In genomic region chr15:74396146-74396438, GRCh38 we compare ENCODE assay signal across 12 cellular contexts. TPM values are rescaled to one million over a fixed set of nuclear protein-coding genes. Genes with fewer than 3 reads are reported as not detected.
DNase-seq lines count a peak whose midpoint lies in the region; ATAC-seq and TF ChIP-seq lines count a peak whose summit lies in the region.
"Had no signal": no experiment of that assay in that cellular context is flagged by ENCODE, and none has a peak within 500 bp of the region (broad histone marks: within the 10 kb centered on the region; RNA-seq: fewer than 3 reads in every experiment).

No MANE protein-coding gene starts in this region.

- peak overlapping the region; percentile 9 for H3K4me3 Mint-ChIP-seq in activated CD8-positive, alpha-beta T cell treated with anti-CD3 and anti-CD28 coated beads for 36 hours
- H3K4me3 Mint-ChIP-seq in naive B cell, result peak overlapping the region; percentile 45 to 87 (median 73)

- no peaks in the 10 kb centered on the region for H3K9me3 Mint-ChIP-seq in activated CD8-positive, alpha-beta T cell treated with anti-CD3 and anti-CD28 coated beads for 36 hours
- H3K9me3 Mint-ChIP-seq in naive B cell, result no peaks in the 10 kb centered on the region

- H3K27me3 Mint-ChIP-seq in activated CD8-positive, alpha-beta T cell treated with anti-CD3 and anti-CD28 coated beads for 36 hours, result no peaks in the 10 kb centered on the region
- H3K27me3 Mint-ChIP-seq in naive B cell, result no peaks in the 10 kb centered on the region

- POLR2A ChIA-PET in activated CD8-positive, alpha-beta T cell treated with anti-CD3 and anti-CD28 coated beads for 36 hours (lab: Charles Lee), result interaction anchor here (0.9 to 6.1 kb wide), 5 partner anchors 7 to 145 kb away, joined by 3 to 47 read pairs (median 4); partner anchors contain the start of genes ARID3B and UBL7

- TF ChIP-seq CTCF in GM12864 (IDR thresholded peaks at IDR 0.05; ENCODE audit: low read depth, low read length, missing control alignments), result no peak
- no peak for TF ChIP-seq CTCF in activated CD8-positive, alpha-beta T cell treated with anti-CD3 and anti-CD28 coated beads for 36 hours (IDR thresholded peaks at IDR 0.05)

- peak overlapping the region; percentile 23 for H3K4me3 ChIP-seq in GM12864 (ENCODE audit: low read depth, low read length)

- CTCF ChIA-PET in activated CD8-positive, alpha-beta T cell treated with anti-CD3 and anti-CD28 coated beads for 36 hours (lab: Charles Lee), result interaction anchor here (1.1 to 5.3 kb wide), 5 partner anchors 10 to 36 kb away, joined by 3 to 40 read pairs (median 8); no protein-coding TSS in a partner anchor

- ATAC-seq in GM21737 (IDR thresholded peaks at IDR 0.05; ENCODE audit: unreplicated experiment), result peak; percentile 0
- no peak for ATAC-seq in activated CD8-positive, alpha-beta T cell treated with anti-CD3 and anti-CD28 coated beads for 36 hours
- peak; percentile 9 to 10 for ATAC-seq in naive B cell (ENCODE audit: low read depth in 2 of 2)
- no peak for ATAC-seq in sciatic nerve
- ATAC-seq in HG02885 (IDR thresholded peaks at IDR 0.05; ENCODE audit: poor library complexity, unreplicated experiment), result no peak
- ATAC-seq: left cardiac atrium had no signal

- intact Hi-C loops in activated CD8-positive, alpha-beta T cell treated with anti-CD3 and anti-CD28 coated beads for 36 hours (cut with micrococcal nuclease), result no loop called here
- intact Hi-C loops in sciatic nerve (cut with DNase I), result no loop called here

- H3K4me1 Mint-ChIP-seq in activated CD8-positive, alpha-beta T cell treated with anti-CD3 and anti-CD28 coated beads for 36 hours (ENCODE audit: low read depth), result peaks cover 98% of the 10 kb centered on the region
- peaks cover 86 to 94% (median 93%) of the 10 kb centered on the region in 3 donors for H3K4me1 Mint-ChIP-seq in naive B cell

- no peak for DNase-seq in GM12864 (ENCODE audit: low read depth)
- DNase-seq in activated CD8-positive, alpha-beta T cell treated with anti-CD3 and anti-CD28 coated beads for 36 hours, result peak; percentile 38
- no peak for DNase-seq in naive B cell
- no peak for DNase-seq in sciatic nerve (ENCODE audit: low spot score)
- no peak for DNase-seq in NCI-H748 (lab: John Stamatoyannopoulos, UW; ENCODE audit: unreplicated experiment)
- DNase-seq in NCI-H128 (lab: John Stamatoyannopoulos, UW; ENCODE audit: unreplicated experiment), result no peak
- DNase-seq: left cardiac atrium; stimulated activated CD4-positive, alpha-beta T cell treated with anti-CD3 and anti-CD28 coated beads, Interleukin-2, amount 100 ng/mL, for 48 hours had no signal

- H3K27ac Mint-ChIP-seq in activated CD8-positive, alpha-beta T cell treated with anti-CD3 and anti-CD28 coated beads for 36 hours, result peak overlapping the region; percentile 98
- peak overlapping the region; percentile 96 to 100 (median 100) for H3K27ac Mint-ChIP-seq in naive B cell

- H3K36me3 Mint-ChIP-seq in activated CD8-positive, alpha-beta T cell treated with anti-CD3 and anti-CD28 coated beads for 36 hours (ENCODE audit: low read depth), result peaks cover 2% of the 10 kb centered on the region
- H3K36me3 Mint-ChIP-seq in naive B cell, result no peaks in the 10 kb centered on the region

RNA-seq across cellular contexts. Expression of gene CYP11A1, which starts 28.6 kb away (rescaled TPM):
- under 1 TPM; 0.29 to 0.31 TPM for total RNA-seq in activated CD8-positive, alpha-beta T cell treated with anti-CD3 and anti-CD28 coated beads for 36 hours
- not detected for polyA plus RNA-seq in naive B cell (ENCODE audit: low read depth in 6 of 6)
- 4.3 TPM for total RNA-seq in sciatic nerve
- total RNA-seq: NCI-H460, osteocyte had no signal

RNA-seq across cellular contexts. Expression of gene SEMA7A, which starts 37.7 kb away (rescaled TPM):
- 10 to 100 TPM; 62.4 TPM for total RNA-seq in activated CD8-positive, alpha-beta T cell treated with anti-CD3 and anti-CD28 coated beads for 36 hours
- 1 to 10 TPM in 2 of 6 donors, under 1 TPM in 3, not detected in 1; 0.10 to 1.5 (median 0.62) TPM for polyA plus RNA-seq in naive B cell (ENCODE audit: low read depth in 6 of 6)
- 30.9 TPM for total RNA-seq in sciatic nerve

Comparison
In these comparisons a context has a peak if more than half of its experiments do, and no peak if none do; other contexts are left out.
1. ATAC-seq: peak in GM21737 (single experiment) and naive B cell (2 of 2); none in activated CD8-positive, alpha-beta T cell treated with anti-CD3 and anti-CD28 coated beads for 36 hours (single experiment), sciatic nerve (single experiment) and HG02885 (single experiment).